16 cellular contexts compared by ENCODE assay signal in the genomic region with DNA sequence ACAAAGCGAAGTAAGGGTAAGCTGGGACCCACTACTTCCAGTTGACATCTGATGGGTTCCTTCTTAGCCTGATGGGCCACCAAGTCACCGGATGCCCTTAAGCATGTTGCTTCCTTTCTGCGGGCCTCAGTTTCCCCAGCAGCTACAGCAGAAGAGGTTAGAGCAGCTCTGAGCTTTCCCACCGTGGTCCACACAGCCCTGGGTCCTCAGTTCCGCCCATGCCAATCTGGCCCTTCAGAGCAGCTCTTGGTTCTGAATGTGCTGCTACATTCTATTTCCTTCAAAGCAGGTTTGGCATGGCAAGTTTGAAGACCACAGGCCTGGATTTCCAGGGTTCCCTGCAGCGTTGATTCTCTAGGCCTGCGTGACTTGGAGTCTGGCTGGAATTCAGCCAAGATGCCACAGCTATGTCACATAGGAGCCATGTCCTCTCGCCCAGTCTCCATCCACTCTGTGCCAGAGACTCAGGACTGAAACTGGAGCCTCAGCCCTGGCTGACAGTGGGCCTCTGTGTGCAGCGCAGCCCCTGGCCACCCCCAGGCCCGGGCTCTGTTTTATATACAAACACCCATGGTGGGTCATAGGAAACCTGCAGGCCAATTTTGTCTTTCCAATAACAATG.
DNase-seq lines count a peak whose midpoint lies in the region; ATAC-seq, FAIRE-seq and TF ChIP-seq lines count a peak whose summit lies in the region.
"Had no signal": no experiment of that assay in that cellular context is flagged by ENCODE, and none has a peak within 500 bp of the region (broad histone marks: within the 10 kb centered on the region; RNA-seq: fewer than 3 reads in every experiment).

No MANE protein-coding gene starts in this region.

- 7% methylated on average over 10 of the region's 10 CpGs for WGBS in K562 (ENCODE audit: insufficient coverage, low coverage, missing lambda C conversion rate)
- 94 to 98% methylated on average over 5 to 10 of the region's 10 CpGs for WGBS in endodermal cell (ENCODE audit: insufficient coverage in 1 of 2, insufficient read length in 1 of 2), 2 experiments

- no peak for TF ChIP-seq EP300 in K562 (IDR thresholded peaks at IDR 0.05; ENCODE audit: low read length)

- H3K27ac ChIP-seq in HCT116 (ENCODE audit: low read depth, low read length) (no peak overlapping the region), K562 (ENCODE audit: extremely low read depth, low read depth, low read length) (no peak overlapping the region), endodermal cell (ENCODE audit: low read depth, low read length) (no peak overlapping the region)
- H3K27ac ChIP-seq: BLaER1 treated with 17β-estradiol and CSF1 and Interleukin-3, amounts not matched to agents 10 nM and 100 nM had no signal

- BruUV-seq in HCT116 (replicated peaks; lab: Mats Ljungman, UMichigan), result no TSS peak
- BruUV-seq in K562 (replicated peaks; lab: Mats Ljungman, UMichigan), result no TSS peak

- POLR2A ChIA-PET in HCT116 (lab: Charles Lee), result no interaction called here
- POLR2A ChIA-PET in K562 (lab: Yijun Ruan, JAX), result no interaction called here

- no peaks in the 10 kb centered on the region for H3K27me3 ChIP-seq in HCT116 (ENCODE audit: insufficient read depth, low read length)
- peaks cover 12 to 49% of the 10 kb centered on the region in 2 experiments; a peak in 4 of 5 replicates for H3K27me3 ChIP-seq in K562 (ENCODE audit: control insufficient read depth in 2 of 2, insufficient read depth in 2 of 2, low read length in 2 of 2)
- no peaks in the 10 kb centered on the region for H3K27me3 ChIP-seq in endodermal cell (ENCODE audit: control insufficient read depth, insufficient read depth, low read length, poor library complexity, severe bottlenecking)
- H3K27me3 ChIP-seq: BLaER1 treated with 17β-estradiol and CSF1 and Interleukin-3, amounts not matched to agents 10 nM and 100 nM had no signal

- no peak overlapping the region for H3K27ac Mint-ChIP-seq in endodermal cell
- H3K27ac Mint-ChIP-seq in activated T-cell treated with anti-CD3 and anti-CD28 coated beads, Interleukin-2, amount 50 U/mL, for 72 hours, result no peak overlapping the region

- DNase-seq in AG20443 (ENCODE audit: low spot score) (peak; percentile 54), HCT116 (ENCODE audit: low read depth, low spot score) (no peak), K562 (ENCODE audit: extremely low read depth in 1 of 4, low spot score in 3 of 4) (peak in 2 of 4 experiments; percentile 28 to 31), mucosa of gallbladder (ENCODE audit: low spot score) (peak; percentile 56), endodermal cell (no peak), NOMO-1 treated with dmso at 0.1 percent for 144 hours (lab: John Stamatoyannopoulos, UW; ENCODE audit: unreplicated experiment) (no peak)
- DNase-seq in stimulated activated CD4-positive, alpha-beta T cell treated with anti-CD3 and anti-CD28 coated beads, Interleukin-15, amount 100 ng/mL, for 24 hours, result no peak
- no peak for DNase-seq in activated T-cell treated with anti-CD3 and anti-CD28 coated beads, Interleukin-2, amount 50 U/mL, for 72 hours
- DNase-seq: cerebellar nuclear complex; erythroblast; GF-D8; mesenchymal stem cell; NCI-H526 treated with DMSO at 0.1 percent for 48 hours; stimulated activated naive CD4-positive, alpha-beta T cell had no signal

- CTCF ChIA-PET in HCT116 (lab: Charles Lee), result no interaction called here
- CTCF ChIA-PET in K562 (lab: Yijun Ruan, JAX; ENCODE audit: low intra/inter-chr PET ratio), result no interaction called here

- no peak overlapping the region for H3K4me3 ChIP-seq in HCT116 (replicated peaks in 1 of 2; ENCODE audit: low read depth in 1 of 2, low read length in 2 of 2)
- no peak overlapping the region for H3K4me3 ChIP-seq in K562
- H3K4me3 ChIP-seq in endodermal cell (ENCODE audit: low read length), result no peak overlapping the region
- H3K4me3 ChIP-seq: BLaER1 treated with 17β-estradiol and CSF1 and Interleukin-3, amounts not matched to agents 10 nM and 100 nM had no signal

- TF ChIP-seq POLR2A in HCT116 (IDR thresholded peaks at IDR 0.05; ENCODE audit: borderline replicate concordance, extremely low read depth, insufficient read depth, insufficient read length) (no peak), K562 (conservative IDR thresholded peaks at IDR 0.05) (no peak)

- RAD21 ChIA-PET in HCT116 (lab: Charles Lee; ENCODE audit: low non-redundant PET in 1 of 2, low total read pairs in 2 of 2, uncharacterized antibody in 2 of 2, unreplicated experiment in 2 of 2), result interaction anchor here in 1 of 2 experiments (0.5 kb wide), 1 partner anchor 62 kb away, joined by 4 read pairs; no protein-coding TSS in a partner anchor

- H3K79me2 ChIP-seq in HCT116 (ENCODE audit: insufficient read depth, low read length) (no peaks in the 10 kb centered on the region), K562 (ENCODE audit: control insufficient read depth, insufficient read depth, low read length) (no peaks in the 10 kb centered on the region)

- in situ Hi-C loops in K562 (cut with MboI), result no loop called here

- H3K4me2 ChIP-seq in HCT116 (ENCODE audit: low read length) (peak overlapping the region; percentile 33), K562 (ENCODE audit: insufficient read depth, low read length) (no peak overlapping the region)
- H3K4me2 ChIP-seq: BLaER1 treated with 17β-estradiol and CSF1 and Interleukin-3, amounts not matched to agents 10 nM and 100 nM had no signal

- no peaks in the 10 kb centered on the region for H4K20me1 ChIP-seq in HCT116 (ENCODE audit: insufficient read depth)
- H4K20me1 ChIP-seq in K562 (replicated peaks; ENCODE audit: control insufficient read depth, insufficient read depth, low read length), result peaks cover 3% of the 10 kb centered on the region; the same call in 1 of the 2 replicates
- H4K20me1 ChIP-seq: BLaER1 treated with 17β-estradiol and CSF1 and Interleukin-3, amounts not matched to agents 10 nM and 100 nM had no signal

- H3K9me1 ChIP-seq in K562 (ENCODE audit: control insufficient read depth, insufficient read depth, low read length), result no peaks in the 10 kb centered on the region

- H2AFZ ChIP-seq in HCT116 (ENCODE audit: low read depth, low read length, poor library complexity, severe bottlenecking) (no peak overlapping the region), K562 (ENCODE audit: low read depth, low read length) (no peak overlapping the region)

- H3K9ac ChIP-seq in HCT116 (ENCODE audit: low read length) (no peak overlapping the region), K562 (ENCODE audit: insufficient read depth in 1 of 2, low read depth in 2 of 2, low read length in 2 of 2) (no peak overlapping the region), endodermal cell (ENCODE audit: extremely low read depth, low read length, poor library complexity, severe bottlenecking) (no peak overlapping the region)
- H3K9ac ChIP-seq: BLaER1 treated with 17β-estradiol and CSF1 and Interleukin-3, amounts not matched to agents 10 nM and 100 nM had no signal

- H3K36me3 ChIP-seq in HCT116 (ENCODE audit: control insufficient read depth in 1 of 2, insufficient read depth in 2 of 2, low read length in 2 of 2), result no peaks in the 10 kb centered on the region
- no peaks in the 10 kb centered on the region for H3K36me3 ChIP-seq in K562 (ENCODE audit: control insufficient read depth, insufficient read depth, low read length)
- H3K36me3 ChIP-seq in endodermal cell (ENCODE audit: control insufficient read depth, insufficient read depth, low read length), result no peaks in the 10 kb centered on the region
- H3K36me3 ChIP-seq: BLaER1 treated with 17β-estradiol and CSF1 and Interleukin-3, amounts not matched to agents 10 nM and 100 nM had no signal

- no peak overlapping the region for H3K4me3 Mint-ChIP-seq in endodermal cell
- H3K4me3 Mint-ChIP-seq in activated T-cell treated with anti-CD3 and anti-CD28 coated beads, Interleukin-2, amount 50 U/mL, for 72 hours, result no peak overlapping the region

- H3K4me1 ChIP-seq in HCT116 (ENCODE audit: control insufficient read depth in 1 of 2, insufficient read depth in 2 of 2, low read length in 2 of 2) (peaks cover 0 to 13% of the 10 kb centered on the region in 2 experiments; a peak in 3 of 4 replicates), K562 (replicated peaks in 1 of 2; ENCODE audit: control insufficient read depth in 2 of 2, insufficient read depth in 2 of 2, low read length in 2 of 2) (no peaks in the 10 kb centered on the region), endodermal cell (ENCODE audit: control insufficient read depth, insufficient read depth, low read length) (no peaks in the 10 kb centered on the region)
- H3K4me1 ChIP-seq: BLaER1 treated with 17β-estradiol and CSF1 and Interleukin-3, amounts not matched to agents 10 nM and 100 nM had no signal

- intact Hi-C loops in HCT116 (cut with micrococcal nuclease), result no loop called here
- intact Hi-C loops in K562 (cut with micrococcal nuclease), result no loop called here

- peak; percentile 64 for ATAC-seq in HCT116
- no peak for ATAC-seq in K562
- ATAC-seq in activated T-cell treated with anti-CD3 and anti-CD28 coated beads, Interleukin-2, amount 50 U/mL, for 72 hours (replicated peaks in 1 of 2), result no peak

- TF ChIP-seq CTCF in HCT116 (IDR thresholded peaks at IDR 0.05 in 2 of 3, conservative IDR thresholded peaks at IDR 0.05 in 1 of 3; ENCODE audit: borderline replicate concordance in 1 of 3, insufficient read depth in 1 of 3, low read depth in 2 of 3, low read length in 2 of 3) (no peak), K562 (IDR thresholded peaks at IDR 0.05 in 2 of 3, conservative IDR thresholded peaks at IDR 0.05 in 1 of 3; ENCODE audit: insufficient read depth in 2 of 3, low read depth in 1 of 3, low read length in 3 of 3) (no peak), endodermal cell (conservative IDR thresholded peaks at IDR 0.05) (no peak)

- no peak for TF ChIP-seq RAD21 in HCT116 (IDR thresholded peaks at IDR 0.05; ENCODE audit: low read depth)
- no peak for TF ChIP-seq RAD21 in K562 (CRISPR knock-in tag; conservative IDR thresholded peaks at IDR 0.05 in 1 of 2, IDR thresholded peaks at IDR 0.05 in 1 of 2)

- H3K9me3 ChIP-seq in HCT116 (ENCODE audit: control insufficient read depth in 1 of 2, insufficient read depth in 1 of 2, low read depth in 1 of 2, low read length in 2 of 2) (no peaks in the 10 kb centered on the region), K562 (replicated peaks; ENCODE audit: control insufficient read depth, insufficient read depth, low read depth, low read length) (no peaks in the 10 kb centered on the region), endodermal cell (ENCODE audit: control insufficient read depth, low read length) (no peaks in the 10 kb centered on the region)
- H3K9me3 ChIP-seq: BLaER1 treated with 17β-estradiol and CSF1 and Interleukin-3, amounts not matched to agents 10 nM and 100 nM had no signal

- H3K36me3 Mint-ChIP-seq in endodermal cell (ENCODE audit: low read depth), result no peaks in the 10 kb centered on the region
- H3K36me3 Mint-ChIP-seq in activated T-cell treated with anti-CD3 and anti-CD28 coated beads, Interleukin-2, amount 50 U/mL, for 72 hours (ENCODE audit: insufficient read depth in 2 of 2), result no peaks in the 10 kb centered on the region

- H3K4me1 Mint-ChIP-seq in endodermal cell, result peaks cover 5% of the 10 kb centered on the region
- H3K4me1 Mint-ChIP-seq in activated T-cell treated with anti-CD3 and anti-CD28 coated beads, Interleukin-2, amount 50 U/mL, for 72 hours (ENCODE audit: low read depth), result no peaks in the 10 kb centered on the region

- H3K9me2 ChIP-seq in HCT116 (ENCODE audit: insufficient read depth), result no peaks in the 10 kb centered on the region

- FAIRE-seq in K562 (lab: Jason Lieb, UNC), result no peak
- FAIRE-seq: HTR-8/SVneo had no signal

- H3K9me3 Mint-ChIP-seq in endodermal cell, result no peaks in the 10 kb centered on the region
- no peaks in the 10 kb centered on the region for H3K9me3 Mint-ChIP-seq in activated T-cell treated with anti-CD3 and anti-CD28 coated beads, Interleukin-2, amount 50 U/mL, for 72 hours

- H3K27me3 Mint-ChIP-seq in endodermal cell (ENCODE audit: insufficient read depth), result no peaks in the 10 kb centered on the region
- H3K27me3 Mint-ChIP-seq in activated T-cell treated with anti-CD3 and anti-CD28 coated beads, Interleukin-2, amount 50 U/mL, for 72 hours (ENCODE audit: low read depth), result no peaks in the 10 kb centered on the region

Comparison
In these comparisons a context has a peak if more than half of its experiments do, and no peak if none do; other contexts are left out.
1. DNase-seq: peak in AG20443 (single experiment) and mucosa of gallbladder (single experiment); none in HCT116 (single experiment), endodermal cell (single experiment), NOMO-1 treated with dmso at 0.1 percent for 144 hours (single experiment), stimulated activated CD4-positive, alpha-beta T cell treated with anti-CD3 and anti-CD28 coated beads, Interleukin-15, amount 100 ng/mL, for 24 hours (single experiment) and activated T-cell treated with anti-CD3 and anti-CD28 coated beads, Interleukin-2, amount 50 U/mL, for 72 hours (0 of 2).